Comparison of ENCODE assay signal across 1 cellular context in the genomic region with DNA sequence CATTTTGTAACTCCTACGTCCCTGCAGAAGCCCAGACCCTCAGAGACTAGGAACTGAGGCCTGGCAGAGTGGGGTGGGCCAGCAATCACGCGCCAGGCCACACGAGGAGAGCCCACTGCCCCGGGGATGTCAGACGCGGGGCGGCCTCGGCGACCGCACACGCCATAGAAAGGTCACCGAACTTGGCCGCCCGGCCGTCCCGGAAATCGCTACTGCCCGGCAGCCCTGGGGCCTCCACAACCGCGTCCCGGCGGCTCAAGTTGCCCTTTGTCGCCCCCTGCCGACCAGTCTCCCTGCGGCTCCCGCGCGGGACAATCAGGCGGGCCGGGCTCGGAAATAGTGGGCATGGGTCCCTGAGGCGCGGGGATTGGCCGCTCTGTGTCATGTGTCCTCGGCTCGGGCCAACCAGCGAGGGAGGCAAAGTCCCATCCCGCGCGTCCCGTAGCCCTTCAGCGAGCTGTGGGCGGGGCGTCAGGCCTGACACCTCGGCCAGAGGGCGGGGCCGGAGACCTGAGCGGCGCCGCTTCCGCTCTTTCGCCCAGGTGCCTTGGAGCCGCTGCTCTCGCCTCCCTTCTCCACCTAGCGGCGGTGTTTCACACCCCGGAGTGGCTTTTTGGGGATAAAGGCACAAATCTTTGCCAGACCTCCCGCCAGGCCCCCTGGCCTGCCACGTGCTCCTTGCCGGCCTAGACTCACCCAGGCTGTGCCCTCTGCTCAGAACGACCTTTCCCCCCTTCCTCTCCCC.
TF ChIP-seq lines count a peak whose summit lies in the region.

No MANE protein-coding gene starts in this region.

TF ChIP-seq in HepG2, 621 proteins besides CTCF, POLR2A, EP300 and RAD21 (continued from another document and continues in another):
- peak; percentile 63 for TF ChIP-seq PRDM10 (CRISPR knock-in tag; IDR thresholded peaks at IDR 0.05; ENCODE audit: low read depth)
- TF ChIP-seq, protein P1, sequence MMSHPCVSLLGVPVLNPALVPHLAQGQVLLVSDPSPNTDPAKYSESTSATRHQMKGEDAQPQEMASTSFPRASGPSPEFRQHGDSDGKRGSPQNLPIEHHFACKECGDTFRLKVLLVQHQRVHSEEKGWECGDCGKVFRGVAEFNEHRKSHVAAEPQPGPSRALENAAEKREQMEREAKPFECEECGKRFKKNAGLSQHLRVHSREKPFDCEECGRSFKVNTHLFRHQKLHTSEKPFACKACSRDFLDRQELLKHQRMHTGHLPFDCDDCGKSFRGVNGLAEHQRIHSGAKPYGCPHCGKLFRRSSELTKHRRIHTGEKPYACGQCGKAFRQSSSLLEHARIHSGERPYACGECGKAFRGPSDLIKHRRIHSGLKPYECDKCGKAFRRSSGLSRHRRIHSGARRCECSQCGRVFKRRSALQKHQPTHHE (CRISPR knock-in tag; IDR thresholded peaks at IDR 0.05; ENCODE audit: borderline replicate concordance) = peak; percentile 81; the same call in 1 of the 2 replicates
- no peak for TF ChIP-seq ZNF12 (CRISPR knock-in tag; IDR thresholded peaks at IDR 0.05)
- TF ChIP-seq ZNF607 (CRISPR knock-in tag; IDR thresholded peaks at IDR 0.05; ENCODE audit: borderline replicate concordance) = no peak; the same call in none of the 2 replicates
- TF ChIP-seq HNRNPH1 (optimal IDR thresholded peaks at IDR 0.05; ENCODE audit: low read depth, low read length) = no peak
- 0 out of 2 replicates have a peak, but pooled peaks have one; percentile 21 for TF ChIP-seq ZNF557 (CRISPR knock-in tag; IDR thresholded peaks at IDR 0.05)
- peak; percentile 94 for TF ChIP-seq IRX3 (CRISPR knock-in tag; IDR thresholded peaks at IDR 0.05; ENCODE audit: borderline replicate concordance, low read depth)
- no peak for TF ChIP-seq ZNF720 (CRISPR knock-in tag; IDR thresholded peaks at IDR 0.05)
- TF ChIP-seq ZNF766 (CRISPR knock-in tag; IDR thresholded peaks at IDR 0.05; ENCODE audit: borderline replicate concordance) = peak; percentile 68
- TF ChIP-seq SMARCE1 (IDR thresholded peaks at IDR 0.05; ENCODE audit: borderline replicate concordance) = no peak
- TF ChIP-seq NFIC (IDR thresholded peaks at IDR 0.05; ENCODE audit: low read length) = no peak
- peak; percentile 82; the same call in 1 of the 2 replicates for TF ChIP-seq RNF2 (conservative IDR thresholded peaks at IDR 0.05; ENCODE audit: low read depth)
- TF ChIP-seq ZSCAN31 (CRISPR knock-in tag; IDR thresholded peaks at IDR 0.05; ENCODE audit: low read depth) = peak; percentile 89
- TF ChIP-seq UBTF (CRISPR knock-in tag; IDR thresholded peaks at IDR 0.05) = peak; percentile 84
- TF ChIP-seq, protein P2, sequence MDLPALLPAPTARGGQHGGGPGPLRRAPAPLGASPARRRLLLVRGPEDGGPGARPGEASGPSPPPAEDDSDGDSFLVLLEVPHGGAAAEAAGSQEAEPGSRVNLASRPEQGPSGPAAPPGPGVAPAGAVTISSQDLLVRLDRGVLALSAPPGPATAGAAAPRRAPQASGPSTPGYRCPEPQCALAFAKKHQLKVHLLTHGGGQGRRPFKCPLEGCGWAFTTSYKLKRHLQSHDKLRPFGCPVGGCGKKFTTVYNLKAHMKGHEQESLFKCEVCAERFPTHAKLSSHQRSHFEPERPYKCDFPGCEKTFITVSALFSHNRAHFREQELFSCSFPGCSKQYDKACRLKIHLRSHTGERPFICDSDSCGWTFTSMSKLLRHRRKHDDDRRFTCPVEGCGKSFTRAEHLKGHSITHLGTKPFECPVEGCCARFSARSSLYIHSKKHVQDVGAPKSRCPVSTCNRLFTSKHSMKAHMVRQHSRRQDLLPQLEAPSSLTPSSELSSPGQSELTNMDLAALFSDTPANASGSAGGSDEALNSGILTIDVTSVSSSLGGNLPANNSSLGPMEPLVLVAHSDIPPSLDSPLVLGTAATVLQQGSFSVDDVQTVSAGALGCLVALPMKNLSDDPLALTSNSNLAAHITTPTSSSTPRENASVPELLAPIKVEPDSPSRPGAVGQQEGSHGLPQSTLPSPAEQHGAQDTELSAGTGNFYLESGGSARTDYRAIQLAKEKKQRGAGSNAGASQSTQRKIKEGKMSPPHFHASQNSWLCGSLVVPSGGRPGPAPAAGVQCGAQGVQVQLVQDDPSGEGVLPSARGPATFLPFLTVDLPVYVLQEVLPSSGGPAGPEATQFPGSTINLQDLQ (CRISPR knock-in tag; IDR thresholded peaks at IDR 0.05) = 0 out of 2 replicates have a peak, but pooled peaks have one; percentile 29
- TF ChIP-seq LCORL (IDR thresholded peaks at IDR 0.05) = no peak
- TF ChIP-seq LCORL (CRISPR knock-in tag; IDR thresholded peaks at IDR 0.05) = peak; percentile 89; the same call in 1 of the 2 replicates
- 0 out of 2 replicates have a peak, but pooled peaks have one; percentile 49 for TF ChIP-seq HES4 (CRISPR knock-in tag; IDR thresholded peaks at IDR 0.05; ENCODE audit: borderline replicate concordance)
- TF ChIP-seq SMAD9 (CRISPR knock-in tag; IDR thresholded peaks at IDR 0.05) = no peak
- TF ChIP-seq CENPX (CRISPR knock-in tag; IDR thresholded peaks at IDR 0.05) = no peak
- TF ChIP-seq, protein P3, sequence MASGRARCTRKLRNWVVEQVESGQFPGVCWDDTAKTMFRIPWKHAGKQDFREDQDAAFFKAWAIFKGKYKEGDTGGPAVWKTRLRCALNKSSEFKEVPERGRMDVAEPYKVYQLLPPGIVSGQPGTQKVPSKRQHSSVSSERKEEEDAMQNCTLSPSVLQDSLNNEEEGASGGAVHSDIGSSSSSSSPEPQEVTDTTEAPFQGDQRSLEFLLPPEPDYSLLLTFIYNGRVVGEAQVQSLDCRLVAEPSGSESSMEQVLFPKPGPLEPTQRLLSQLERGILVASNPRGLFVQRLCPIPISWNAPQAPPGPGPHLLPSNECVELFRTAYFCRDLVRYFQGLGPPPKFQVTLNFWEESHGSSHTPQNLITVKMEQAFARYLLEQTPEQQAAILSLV (CRISPR knock-in tag; IDR thresholded peaks at IDR 0.05; ENCODE audit: borderline replicate concordance) = peak; percentile 23; the same call in 1 of the 2 replicates
- TF ChIP-seq ATF2 (CRISPR knock-in tag; IDR thresholded peaks at IDR 0.05) = peak; percentile 72
- peak; percentile 57 to 81; a peak in 3 of 4 replicates for TF ChIP-seq NR2F1 (CRISPR knock-in tag; IDR thresholded peaks at IDR 0.05)
- TF ChIP-seq ZNF256 (CRISPR knock-in tag; conservative IDR thresholded peaks at IDR 0.05) = 0 out of 2 replicates have a peak, but pooled peaks have one; percentile 25
- TF ChIP-seq SP5 (CRISPR knock-in tag; IDR thresholded peaks at IDR 0.05; ENCODE audit: borderline replicate concordance, low read depth) = peak; percentile 79
- TF ChIP-seq ZNF343 (CRISPR knock-in tag; IDR thresholded peaks at IDR 0.05) = peak; percentile 61; the same call in 1 of the 2 replicates
- 0 out of 2 replicates have a peak, but pooled peaks have one; percentile 59 for TF ChIP-seq ZNF777 (CRISPR knock-in tag; IDR thresholded peaks at IDR 0.05)
- TF ChIP-seq ZNF780A (CRISPR knock-in tag; IDR thresholded peaks at IDR 0.05) = no peak
- no peak for TF ChIP-seq HNRNPUL1 (IDR thresholded peaks at IDR 0.05; ENCODE audit: low read depth, low read length)
- TF ChIP-seq CENPBD1 (CRISPR knock-in tag; IDR thresholded peaks at IDR 0.05; ENCODE audit: borderline replicate concordance, low read depth) = no peak
- peak; percentile 72; the same call in 1 of the 2 replicates for TF ChIP-seq ARNTL (CRISPR knock-in tag; IDR thresholded peaks at IDR 0.05)
- TF ChIP-seq, protein P4, sequence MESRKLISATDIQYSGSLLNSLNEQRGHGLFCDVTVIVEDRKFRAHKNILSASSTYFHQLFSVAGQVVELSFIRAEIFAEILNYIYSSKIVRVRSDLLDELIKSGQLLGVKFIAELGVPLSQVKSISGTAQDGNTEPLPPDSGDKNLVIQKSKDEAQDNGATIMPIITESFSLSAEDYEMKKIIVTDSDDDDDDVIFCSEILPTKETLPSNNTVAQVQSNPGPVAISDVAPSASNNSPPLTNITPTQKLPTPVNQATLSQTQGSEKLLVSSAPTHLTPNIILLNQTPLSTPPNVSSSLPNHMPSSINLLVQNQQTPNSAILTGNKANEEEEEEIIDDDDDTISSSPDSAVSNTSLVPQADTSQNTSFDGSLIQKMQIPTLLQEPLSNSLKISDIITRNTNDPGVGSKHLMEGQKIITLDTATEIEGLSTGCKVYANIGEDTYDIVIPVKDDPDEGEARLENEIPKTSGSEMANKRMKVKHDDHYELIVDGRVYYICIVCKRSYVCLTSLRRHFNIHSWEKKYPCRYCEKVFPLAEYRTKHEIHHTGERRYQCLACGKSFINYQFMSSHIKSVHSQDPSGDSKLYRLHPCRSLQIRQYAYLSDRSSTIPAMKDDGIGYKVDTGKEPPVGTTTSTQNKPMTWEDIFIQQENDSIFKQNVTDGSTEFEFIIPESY (CRISPR knock-in tag; IDR thresholded peaks at IDR 0.05) = peak; percentile 68; the same call in 1 of the 2 replicates
- TF ChIP-seq HMGXB4 (CRISPR knock-in tag; IDR thresholded peaks at IDR 0.05; ENCODE audit: borderline replicate concordance in 1 of 2, low read depth in 1 of 2) = peak; percentile 96 to 99
- TF ChIP-seq, protein P5, sequence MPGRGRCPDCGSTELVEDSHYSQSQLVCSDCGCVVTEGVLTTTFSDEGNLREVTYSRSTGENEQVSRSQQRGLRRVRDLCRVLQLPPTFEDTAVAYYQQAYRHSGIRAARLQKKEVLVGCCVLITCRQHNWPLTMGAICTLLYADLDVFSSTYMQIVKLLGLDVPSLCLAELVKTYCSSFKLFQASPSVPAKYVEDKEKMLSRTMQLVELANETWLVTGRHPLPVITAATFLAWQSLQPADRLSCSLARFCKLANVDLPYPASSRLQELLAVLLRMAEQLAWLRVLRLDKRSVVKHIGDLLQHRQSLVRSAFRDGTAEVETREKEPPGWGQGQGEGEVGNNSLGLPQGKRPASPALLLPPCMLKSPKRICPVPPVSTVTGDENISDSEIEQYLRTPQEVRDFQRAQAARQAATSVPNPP (CRISPR knock-in tag; IDR thresholded peaks at IDR 0.05) = peak; percentile 83; the same call in 1 of the 2 replicates
- peak; percentile 20; the same call in 1 of the 2 replicates for TF ChIP-seq SMAD1 (CRISPR knock-in tag; IDR thresholded peaks at IDR 0.05; ENCODE audit: borderline replicate concordance, low read depth)
- TF ChIP-seq TMF1 (CRISPR knock-in tag; IDR thresholded peaks at IDR 0.05; ENCODE audit: low read depth) = peak; percentile 74; the same call in 1 of the 2 replicates
- TF ChIP-seq ZNF841 (CRISPR knock-in tag; IDR thresholded peaks at IDR 0.05; ENCODE audit: borderline replicate concordance) = no peak
